In genomic region chr10:59082249-59082648, GRCh38 we compare ENCODE assay signal across 15 cellular contexts.
A peak's percentile ranks its signal among the peaks of the same experiment; 100 is the strongest.
DNase-seq lines count a peak whose midpoint lies in the region; ATAC-seq and TF ChIP-seq lines count a peak whose summit lies in the region.
"Had no signal": no experiment of that assay in that cellular context is flagged by ENCODE, and none has a peak within 500 bp of the region (broad histone marks: within the 10 kb centered on the region; RNA-seq: fewer than 3 reads in every experiment).

No MANE protein-coding gene starts in this region.

- H3K9me3 Mint-ChIP-seq in nephron progenitor cell, result no peaks in the 10 kb centered on the region
- H3K9me3 Mint-ChIP-seq: CD4-positive, alpha-beta T cell had no signal

- H4K8ac ChIP-seq in mesenchymal stem cell (ENCODE audit: low read length), result no peak overlapping the region

- H3K9ac ChIP-seq in mesenchymal stem cell (ENCODE audit: low read length), result no peak overlapping the region

- H3K4me2 ChIP-seq in mesenchymal stem cell (ENCODE audit: low read length, poor library complexity, severe bottlenecking), result no peak overlapping the region

- H3K36me3 ChIP-seq in ascending aorta (no peaks in the 10 kb centered on the region), mesenchymal stem cell (ENCODE audit: control insufficient read depth in 1 of 2, insufficient read depth in 2 of 2, low read depth in 1 of 2, low read length in 2 of 2) (no peaks in the 10 kb centered on the region), esophagus muscularis mucosa (no peaks in the 10 kb centered on the region)

- no peak overlapping the region for H3K18ac ChIP-seq in mesenchymal stem cell (ENCODE audit: low read depth in 1 of 2, low read length in 2 of 2)

- no peak overlapping the region for H3K4ac ChIP-seq in mesenchymal stem cell (ENCODE audit: low read depth in 1 of 2, low read length in 2 of 2)

- no peak overlapping the region for H2BK5ac ChIP-seq in mesenchymal stem cell (ENCODE audit: low read depth, low read length, poor library complexity, severe bottlenecking)

- WGBS in mesenchymal stem cell, result 94% methylated on average over 3 of the region's 3 CpGs
- WGBS in esophagus muscularis mucosa, result 97% methylated on average over 3 of the region's 3 CpGs

- no peak for ATAC-seq in HG03039 (IDR thresholded peaks at IDR 0.05; ENCODE audit: unreplicated experiment)
- ATAC-seq in HG03095 (IDR thresholded peaks at IDR 0.05; ENCODE audit: unreplicated experiment), result no peak
- ATAC-seq: K562 had no signal

- H4K91ac ChIP-seq in mesenchymal stem cell (ENCODE audit: low read length), result no peak overlapping the region

- TF ChIP-seq POLR2A in esophagus muscularis mucosa (IDR thresholded peaks at IDR 0.05; ENCODE audit: low read depth), result no peak

- H3K27me3 ChIP-seq in ascending aorta (no peaks in the 10 kb centered on the region), mesenchymal stem cell (ENCODE audit: control insufficient read depth in 1 of 2, insufficient read depth in 1 of 2, low read length in 2 of 2) (no peaks in the 10 kb centered on the region), esophagus muscularis mucosa (no peaks in the 10 kb centered on the region)

- DNase-seq in HPDE6-E6E7 (ENCODE audit: extremely low spot score) (peak; percentile 50), ascending aorta (ENCODE audit: low spot score in 2 of 2) (no peak), epithelial cell of esophagus (ENCODE audit: low read depth) (peak; percentile 91), mesenchymal stem cell (no peak), nephron progenitor cell (no peak), esophagus muscularis mucosa (ENCODE audit: extremely low spot score) (no peak)
- DNase-seq: C1 segment of cervical spinal cord; CD4-positive, alpha-beta T cell; DND-41; GDM1; H7 had no signal

- intact Hi-C loops in ascending aorta (cut with DNase I) (loop anchor here (5.0 to 10.0 kb wide), 3 partner anchors 253 to 817 kb away; partner anchors contain the start of genes CISD1 and IPMK), esophagus muscularis mucosa (cut with DNase I) (no loop called here)

- H3K23ac ChIP-seq in mesenchymal stem cell (ENCODE audit: low read length in 2 of 2), result no peak overlapping the region

- TF ChIP-seq CTCF in ascending aorta (IDR thresholded peaks at IDR 0.05) (no peak), epithelial cell of esophagus (IDR thresholded peaks at IDR 0.05; ENCODE audit: insufficient read depth, low read depth, low read length, missing control alignments) (no peak), nephron progenitor cell (IDR thresholded peaks at IDR 0.05) (no peak), esophagus muscularis mucosa (IDR thresholded peaks at IDR 0.05) (no peak)

- H3K79me1 ChIP-seq in mesenchymal stem cell (replicated peaks; ENCODE audit: low read length, poor library complexity, severe bottlenecking), result no peaks in the 10 kb centered on the region

- H3K27ac ChIP-seq in ascending aorta, result peak overlapping the region; percentile 82 to 86
- H3K27ac ChIP-seq in mesenchymal stem cell (ENCODE audit: low read length, poor library complexity, severe bottlenecking), result no peak overlapping the region
- H3K27ac ChIP-seq in esophagus muscularis mucosa (replicated peaks in 1 of 4), result no peak overlapping the region

- no peak overlapping the region for H3K14ac ChIP-seq in mesenchymal stem cell (ENCODE audit: low read length in 2 of 2)

- no peak overlapping the region for H2BK12ac ChIP-seq in mesenchymal stem cell (ENCODE audit: low read length in 2 of 2)

- no peaks in the 10 kb centered on the region for H3K4me1 Mint-ChIP-seq in nephron progenitor cell
- H3K4me1 Mint-ChIP-seq: B cell had no signal

- H3K27me3 Mint-ChIP-seq in nephron progenitor cell (ENCODE audit: low read depth, poor library complexity), result peaks cover 6% of the 10 kb centered on the region
- H3K27me3 Mint-ChIP-seq: B cell; CD4-positive, alpha-beta T cell had no signal

- no peak for TF ChIP-seq EP300 in esophagus muscularis mucosa (IDR thresholded peaks at IDR 0.05)

- H3K27ac Mint-ChIP-seq in nephron progenitor cell, result no peak overlapping the region
- H3K27ac Mint-ChIP-seq: B cell; CD4-positive, alpha-beta T cell had no signal

- no peak overlapping the region for H2AFZ ChIP-seq in mesenchymal stem cell (ENCODE audit: low read depth, low read length)

- no peaks in the 10 kb centered on the region for H3K36me3 Mint-ChIP-seq in nephron progenitor cell (ENCODE audit: low read depth)

- H2BK15ac ChIP-seq in mesenchymal stem cell (ENCODE audit: low read depth, poor library complexity, severe bottlenecking), result no peak overlapping the region

- H2AK5ac ChIP-seq in mesenchymal stem cell (ENCODE audit: low read length, severe bottlenecking), result peak overlapping the region; percentile 4

- H2BK120ac ChIP-seq in mesenchymal stem cell (ENCODE audit: low read depth, low read length), result no peak overlapping the region

- H3K4me3 ChIP-seq in ascending aorta (no peak overlapping the region), epithelial cell of esophagus (ENCODE audit: low read length) (no peak overlapping the region), mesenchymal stem cell (ENCODE audit: insufficient read depth in 1 of 2, low read depth in 1 of 2, low read length in 2 of 2) (no peak overlapping the region), esophagus muscularis mucosa (no peak overlapping the region)
- H3K4me3 ChIP-seq: K562 had no signal

- H3K4me1 ChIP-seq in ascending aorta, result peaks cover 8 to 43% of the 10 kb centered on the region in 2 donors
- H3K4me1 ChIP-seq in mesenchymal stem cell (ENCODE audit: control insufficient read depth, insufficient read depth, low read depth, low read length), result peaks cover 6% of the 10 kb centered on the region
- peaks cover 5 to 55% (median 46%) of the 10 kb centered on the region in 4 donors for H3K4me1 ChIP-seq in esophagus muscularis mucosa

- H3K9me3 ChIP-seq in ascending aorta, result no peaks in the 10 kb centered on the region
- H3K9me3 ChIP-seq in mesenchymal stem cell (ENCODE audit: control insufficient read depth, low read length), result no peaks in the 10 kb centered on the region
- H3K9me3 ChIP-seq in esophagus muscularis mucosa, result no peaks in the 10 kb centered on the region

- no peak overlapping the region for H3K4me3 Mint-ChIP-seq in nephron progenitor cell
- H3K4me3 Mint-ChIP-seq: B cell; CD4-positive, alpha-beta T cell had no signal

Comparison
In these comparisons a context has a peak if more than half of its experiments do, and no peak if none do; other contexts are left out.
1. DNase-seq: peak in HPDE6-E6E7 (single experiment) and epithelial cell of esophagus (single experiment); none in ascending aorta (0 of 2), mesenchymal stem cell (single experiment), nephron progenitor cell (single experiment) and esophagus muscularis mucosa (single experiment).
2. H3K27ac ChIP-seq: peak in ascending aorta (2 of 2); none in mesenchymal stem cell (single experiment) and esophagus muscularis mucosa (0 of 4).